ENCODE assay signal across 39 cellular contexts in genomic region chr16:72109300-72109699, GRCh38. TPM values are rescaled to one million over a fixed set of nuclear protein-coding genes. Genes with fewer than 3 reads are reported as not detected.
"Had no signal": no experiment of that assay in that cellular context is flagged by ENCODE, and none has a peak within 500 bp of the region (broad histone marks: within the 10 kb centered on the region; RNA-seq: fewer than 3 reads in every experiment).

No MANE protein-coding gene starts in this region.

- H3K4me1 Mint-ChIP-seq: activated B cell treated with CpG ODN at 0.5 μM for 24 hours; activated CD4-positive, alpha-beta T cell treated with anti-CD3 and anti-CD28 coated beads, Interleukin-2, amount 10 ng/mL, durations not matched to agents 24 days and 14 days; activated naive CD4-positive, alpha-beta T cell treated with anti-CD3 and anti-CD28 coated beads, Interleukin-2, amount 10 ng/mL, durations not matched to agents 7 days and 5 days; activated naive CD4-positive, alpha-beta T cell treated with anti-CD3 and anti-CD28 coated beads, Interleukin-2, amount 50 U/mL, for 24 hours; activated naive CD8-positive, alpha-beta T cell treated with anti-CD3 and anti-CD28 coated beads, Interleukin-2, amount 10 ng/mL, durations not matched to agents 7 days and 5 days; activated naive CD8-positive, alpha-beta T cell treated with anti-CD3 and anti-CD28 coated beads, Interleukin-2, amount 50 U/mL, for 24 hours; brain; central memory CD8-positive, alpha-beta T cell had no signal

- H3K27ac Mint-ChIP-seq: activated B cell treated with CpG ODN at 0.5 μM for 24 hours; activated CD4-positive, alpha-beta memory T cell treated with anti-CD3 and anti-CD28 coated beads for 36 hours; activated CD4-positive, alpha-beta T cell treated with anti-CD3 and anti-CD28 coated beads, Interleukin-2, amount 10 ng/mL, durations not matched to agents 24 days and 14 days; activated CD8-positive, alpha-beta T cell treated with anti-CD3 and anti-CD28 coated beads for 36 hours; activated naive CD4-positive, alpha-beta T cell treated with anti-CD3 and anti-CD28 coated beads, Interleukin-2, amount 10 ng/mL, durations not matched to agents 7 days and 5 days; activated naive CD4-positive, alpha-beta T cell treated with anti-CD3 and anti-CD28 coated beads, Interleukin-2, amount 50 U/mL, for 24 hours; activated naive CD8-positive, alpha-beta T cell; activated naive CD8-positive, alpha-beta T cell treated with anti-CD3 and anti-CD28 coated beads, Interleukin-2, amount 10 ng/mL, durations not matched to agents 7 days and 5 days; activated naive CD8-positive, alpha-beta T cell treated with anti-CD3 and anti-CD28 coated beads, Interleukin-2, amount 50 U/mL, for 24 hours; activated T-cell treated with anti-CD3 and anti-CD28 coated beads, Interleukin-2, amount 50 U/mL, for 72 hours; activated T-helper 1 cell treated with anti-CD3 and anti-CD28 coated beads, Interleukin-12 subunit alpha, Interleukin-12 subunit beta, Interleukin-2, Interleukin-4 antibody, amounts not matched to agents 30 ng/mL and 10 ng/mL and 1 ng/mL, durations not matched to agents 14 hours and 24 hours and 36 hours; activated T-helper 17 cell treated with anti-CD3 and anti-CD28 coated beads, Interleukin-2, amount 50 U/mL, for 72 hours; brain; T-helper 1 cell treated with Interleukin-12 subunit alpha and Interleukin-12 subunit beta and Interleukin-4 antibody, amounts not matched to agents 30 μg/mL and 1 μg/mL, for 36 hours; T-helper 2 cell treated with Interferon-gamma antibody and Interleukin-4, amounts not matched to agents 5 μg/mL and 100 μg/mL, for 36 hours had no signal

- DNase-seq: activated B cell treated with CpG ODN at 0.5 μM for 24 hours; activated CD4-positive, alpha-beta memory T cell treated with anti-CD3 and anti-CD28 coated beads for 36 hours; activated CD4-positive, alpha-beta T cell treated with anti-CD3 and anti-CD28 coated beads for 4 hours; activated CD4-positive, alpha-beta T cell treated with anti-CD3 and anti-CD28 coated beads, Interleukin-2, amount 10 ng/mL, durations not matched to agents 24 days and 14 days; activated CD4-positive, alpha-beta T cell treated with anti-CD3 and anti-CD28 coated beads, Interleukin-2, amount 50 U/mL, for 1 hour; activated CD4-positive, alpha-beta T cell treated with anti-CD3 and anti-CD28 coated beads, Interleukin-2, amount 50 U/mL, for 4 hours; activated CD4-positive, CD25-positive, alpha-beta regulatory T cell treated with anti-CD3 and anti-CD28 coated beads, Interleukin-2, amount 50 U/mL, for 72 hours; activated CD8-positive, alpha-beta T cell treated with anti-CD3 and anti-CD28 coated beads for 36 hours; activated effector memory CD4-positive, alpha-beta T cell treated with anti-CD3 and anti-CD28 coated beads, Interleukin-2, amount 50 U/mL, for 16 hours; activated gamma-delta T cell treated with Interleukin-2 at 50 U/mL for 16 hours; activated naive CD4-positive, alpha-beta T cell treated with anti-CD3 and anti-CD28 coated beads, Interleukin-2, amount 10 ng/mL, durations not matched to agents 7 days and 5 days; activated naive CD4-positive, alpha-beta T cell treated with Interleukin-2 at 50 U/mL for 16 hours; activated naive CD8-positive, alpha-beta T cell treated with anti-CD3 and anti-CD28 coated beads, Interleukin-2, amount 10 ng/mL, durations not matched to agents 7 days and 5 days; activated naive CD8-positive, alpha-beta T cell treated with anti-CD3 and anti-CD28 coated beads, Interleukin-2, amount 50 U/mL, for 24 hours; activated T-cell treated with anti-CD3 and anti-CD28 coated beads for 4 hours; activated T-cell treated with anti-CD3 and anti-CD28 coated beads, Interleukin-2, amount 50 U/mL, for 1 hour; activated T-cell treated with anti-CD3 and anti-CD28 coated beads, Interleukin-2, amount 50 U/mL, for 4 hours; activated T-cell treated with anti-CD3 and anti-CD28 coated beads, Interleukin-2, amount 50 U/mL, for 72 hours; amygdala; anterior cingulate cortex; caudate nucleus; cerebellar nuclear complex; SW 1271; T-helper 1 cell; T-helper 2 cell; T-helper 9 cell had no signal

- H3K9me3 ChIP-seq: ascending aorta had no signal

- H3K27me3 Mint-ChIP-seq: activated B cell treated with CpG ODN at 0.5 μM for 24 hours; activated CD4-positive, alpha-beta memory T cell treated with anti-CD3 and anti-CD28 coated beads for 36 hours; activated CD4-positive, alpha-beta T cell treated with anti-CD3 and anti-CD28 coated beads, Interleukin-2, amount 10 ng/mL, durations not matched to agents 24 days and 14 days; activated CD8-positive, alpha-beta T cell treated with anti-CD3 and anti-CD28 coated beads for 36 hours; activated naive CD4-positive, alpha-beta T cell treated with anti-CD3 and anti-CD28 coated beads, Interleukin-2, amount 10 ng/mL, durations not matched to agents 7 days and 5 days; activated naive CD4-positive, alpha-beta T cell treated with anti-CD3 and anti-CD28 coated beads, Interleukin-2, amount 50 U/mL, for 24 hours; activated naive CD8-positive, alpha-beta T cell; activated naive CD8-positive, alpha-beta T cell treated with anti-CD3 and anti-CD28 coated beads, Interleukin-2, amount 10 ng/mL, durations not matched to agents 7 days and 5 days; activated naive CD8-positive, alpha-beta T cell treated with anti-CD3 and anti-CD28 coated beads, Interleukin-2, amount 50 U/mL, for 24 hours; activated T-helper 17 cell treated with anti-CD3 and anti-CD28 coated beads, Interleukin-2, amount 50 U/mL, for 72 hours; brain; central memory CD8-positive, alpha-beta T cell had no signal

- H3K4me1 ChIP-seq: ascending aorta had no signal

- H3K4me3 ChIP-seq: ascending aorta, cardiac muscle cell had no signal

- H3K9me3 Mint-ChIP-seq: activated B cell treated with CpG ODN at 0.5 μM for 24 hours; activated CD4-positive, alpha-beta memory T cell treated with anti-CD3 and anti-CD28 coated beads for 36 hours; activated CD4-positive, alpha-beta T cell treated with anti-CD3 and anti-CD28 coated beads, Interleukin-2, amount 10 ng/mL, durations not matched to agents 24 days and 14 days; activated CD8-positive, alpha-beta T cell treated with anti-CD3 and anti-CD28 coated beads for 36 hours; activated naive CD4-positive, alpha-beta T cell treated with anti-CD3 and anti-CD28 coated beads, Interleukin-2, amount 10 ng/mL, durations not matched to agents 7 days and 5 days; activated naive CD4-positive, alpha-beta T cell treated with anti-CD3 and anti-CD28 coated beads, Interleukin-2, amount 50 U/mL, for 24 hours; activated naive CD8-positive, alpha-beta T cell treated with anti-CD3 and anti-CD28 coated beads, Interleukin-2, amount 10 ng/mL, durations not matched to agents 7 days and 5 days; activated naive CD8-positive, alpha-beta T cell treated with anti-CD3 and anti-CD28 coated beads, Interleukin-2, amount 50 U/mL, for 24 hours; activated T-cell treated with anti-CD3 and anti-CD28 coated beads, Interleukin-2, amount 50 U/mL, for 4 hours; activated T-cell treated with anti-CD3 and anti-CD28 coated beads, Interleukin-2, amount 50 U/mL, for 72 hours; activated T-helper 1 cell treated with anti-CD3 and anti-CD28 coated beads, Interleukin-12 subunit alpha, Interleukin-12 subunit beta, Interleukin-2, Interleukin-4 antibody, amounts not matched to agents 30 ng/mL and 10 ng/mL and 1 ng/mL, durations not matched to agents 14 hours and 24 hours and 36 hours; activated T-helper 17 cell treated with anti-CD3 and anti-CD28 coated beads, Interleukin-2, amount 50 U/mL, for 72 hours; brain; central memory CD8-positive, alpha-beta T cell; T-helper 1 cell treated with Interleukin-12 subunit alpha and Interleukin-12 subunit beta and Interleukin-4 antibody, amounts not matched to agents 30 μg/mL and 1 μg/mL, for 36 hours; T-helper 2 cell treated with Interferon-gamma antibody and Interleukin-4, amounts not matched to agents 5 μg/mL and 100 μg/mL, for 36 hours had no signal

- H3K27ac ChIP-seq: ascending aorta, cardiac muscle cell, VCaP had no signal

- H3K4me3 Mint-ChIP-seq: activated B cell treated with CpG ODN at 0.5 μM for 24 hours; activated CD4-positive, alpha-beta memory T cell treated with anti-CD3 and anti-CD28 coated beads for 36 hours; activated CD4-positive, alpha-beta T cell treated with anti-CD3 and anti-CD28 coated beads, Interleukin-2, amount 10 ng/mL, durations not matched to agents 24 days and 14 days; activated CD8-positive, alpha-beta T cell treated with anti-CD3 and anti-CD28 coated beads for 36 hours; activated naive CD4-positive, alpha-beta T cell treated with anti-CD3 and anti-CD28 coated beads, Interleukin-2, amount 10 ng/mL, durations not matched to agents 7 days and 5 days; activated naive CD4-positive, alpha-beta T cell treated with anti-CD3 and anti-CD28 coated beads, Interleukin-2, amount 50 U/mL, for 24 hours; activated naive CD8-positive, alpha-beta T cell; activated naive CD8-positive, alpha-beta T cell treated with anti-CD3 and anti-CD28 coated beads, Interleukin-2, amount 10 ng/mL, durations not matched to agents 7 days and 5 days; activated naive CD8-positive, alpha-beta T cell treated with anti-CD3 and anti-CD28 coated beads, Interleukin-2, amount 50 U/mL, for 24 hours; activated T-cell treated with anti-CD3 and anti-CD28 coated beads, Interleukin-2, amount 50 U/mL, for 4 hours; activated T-cell treated with anti-CD3 and anti-CD28 coated beads, Interleukin-2, amount 50 U/mL, for 72 hours; activated T-helper 1 cell treated with anti-CD3 and anti-CD28 coated beads, Interleukin-12 subunit alpha, Interleukin-12 subunit beta, Interleukin-2, Interleukin-4 antibody, amounts not matched to agents 30 ng/mL and 10 ng/mL and 1 ng/mL, durations not matched to agents 14 hours and 24 hours and 36 hours; activated T-helper 17 cell treated with anti-CD3 and anti-CD28 coated beads, Interleukin-2, amount 50 U/mL, for 72 hours; brain; central memory CD8-positive, alpha-beta T cell; T-helper 1 cell treated with Interleukin-12 subunit alpha and Interleukin-12 subunit beta and Interleukin-4 antibody, amounts not matched to agents 30 μg/mL and 1 μg/mL, for 36 hours; T-helper 2 cell treated with Interferon-gamma antibody and Interleukin-4, amounts not matched to agents 5 μg/mL and 100 μg/mL, for 36 hours had no signal

- ATAC-seq: activated CD8-positive, alpha-beta T cell treated with anti-CD3 and anti-CD28 coated beads for 36 hours; activated naive CD8-positive, alpha-beta T cell treated with anti-CD3 and anti-CD28 coated beads, Interleukin-2, amount 50 U/mL, for 24 hours; activated T-cell treated with anti-CD3 and anti-CD28 coated beads, Interleukin-2, amount 50 U/mL, for 4 hours; activated T-cell treated with anti-CD3 and anti-CD28 coated beads, Interleukin-2, amount 50 U/mL, for 72 hours; activated T-helper 17 cell treated with anti-CD3 and anti-CD28 coated beads, Interleukin-2, amount 50 U/mL, for 72 hours had no signal

- H3K27me3 ChIP-seq: ascending aorta, cardiac muscle cell had no signal

RNA-seq across cellular contexts. Expression of gene HPR, which starts 46.3 kb away (rescaled TPM):
- total RNA-seq: activated B cell treated with CpG ODN at 0.5 μM for 24 hours; activated CD4-positive, alpha-beta memory T cell treated with anti-CD3 and anti-CD28 coated beads for 36 hours; activated CD4-positive, alpha-beta T cell treated with anti-CD3 and anti-CD28 coated beads, Interleukin-2, amount 10 ng/mL, durations not matched to agents 24 days and 14 days; activated CD8-positive, alpha-beta memory T cell treated with anti-CD3 and anti-CD28 coated beads for 36 hours; activated CD8-positive, alpha-beta T cell treated with anti-CD3 and anti-CD28 coated beads for 36 hours; activated naive CD8-positive, alpha-beta T cell treated with anti-CD3 and anti-CD28 coated beads, Interleukin-2, amount 10 ng/mL, durations not matched to agents 7 days and 5 days; activated T-cell treated with anti-CD3 and anti-CD28 coated beads, Interleukin-2, amount 50 U/mL, for 4 hours; activated T-cell treated with anti-CD3 and anti-CD28 coated beads, Interleukin-2, amount 50 U/mL, for 72 hours; activated T-helper 1 cell treated with anti-CD3 and anti-CD28 coated beads, Interleukin-12 subunit alpha, Interleukin-12 subunit beta, Interleukin-2, Interleukin-4 antibody, amounts not matched to agents 30 ng/mL and 10 ng/mL and 1 ng/mL, durations not matched to agents 14 hours and 24 hours and 36 hours; activated T-helper 17 cell treated with anti-CD3 and anti-CD28 coated beads, Interleukin-2, amount 50 U/mL, for 72 hours; bronchial epithelial cell; cardiac muscle cell had no signal

RNA-seq across cellular contexts. Expression of gene HP, which starts 55.0 kb away (rescaled TPM):
- total RNA-seq: activated B cell treated with CpG ODN at 0.5 μM for 24 hours; activated CD4-positive, alpha-beta memory T cell treated with anti-CD3 and anti-CD28 coated beads for 36 hours; activated CD4-positive, alpha-beta T cell treated with anti-CD3 and anti-CD28 coated beads, Interleukin-2, amount 10 ng/mL, durations not matched to agents 24 days and 14 days; activated CD8-positive, alpha-beta memory T cell treated with anti-CD3 and anti-CD28 coated beads for 36 hours; activated CD8-positive, alpha-beta T cell treated with anti-CD3 and anti-CD28 coated beads for 36 hours; activated naive CD8-positive, alpha-beta T cell treated with anti-CD3 and anti-CD28 coated beads, Interleukin-2, amount 10 ng/mL, durations not matched to agents 7 days and 5 days; activated T-cell treated with anti-CD3 and anti-CD28 coated beads, Interleukin-2, amount 50 U/mL, for 72 hours; activated T-helper 1 cell treated with anti-CD3 and anti-CD28 coated beads, Interleukin-12 subunit alpha, Interleukin-12 subunit beta, Interleukin-2, Interleukin-4 antibody, amounts not matched to agents 30 ng/mL and 10 ng/mL and 1 ng/mL, durations not matched to agents 14 hours and 24 hours and 36 hours; activated T-helper 17 cell treated with anti-CD3 and anti-CD28 coated beads, Interleukin-2, amount 50 U/mL, for 72 hours; bronchial epithelial cell; cardiac muscle cell had no signal
